8 cellular contexts compared by ENCODE assay signal in genomic region chr19:51107406-51108065, GRCh38. TPM values are rescaled to one million over a fixed set of nuclear protein-coding genes. Genes with fewer than 3 reads are reported as not detected.
DNase-seq lines count a peak whose midpoint lies in the region; ATAC-seq, FAIRE-seq and TF ChIP-seq lines count a peak whose summit lies in the region.

No MANE protein-coding gene starts in this region.

- CTCF ChIA-PET in A673 (lab: Charles Lee), result no interaction called here
- CTCF ChIA-PET in T-cell (lab: Charles Lee), result interaction anchor here in 1 of 2 donors (0.5 kb wide), 1 partner anchor 51 kb away, joined by 5 read pairs; no protein-coding TSS in a partner anchor

- intact Hi-C loops in A673 (cut with micrococcal nuclease; ENCODE audit: unreplicated experiment), result no loop called here

- peaks cover 5% of the 10 kb centered on the region for H3K27me3 ChIP-seq in A673 (replicated peaks; ENCODE audit: insufficient read depth, low read depth, low read length, poor library complexity)

- peak overlapping the region; percentile 69 for H3K27ac ChIP-seq in A673 (ENCODE audit: low read depth, low read length, poor library complexity, severe bottlenecking)

- H3K27ac Mint-ChIP-seq in T-cell (peak overlapping the region; percentile 96 to 99), progenitor cell of endocrine pancreas (peak overlapping the region; percentile 93)

- peaks cover 7% of the 10 kb centered on the region for H3K4me1 ChIP-seq in A673 (ENCODE audit: insufficient read depth, low read length, poor library complexity, severe bottlenecking)

- H3K4me3 ChIP-seq in A673 (ENCODE audit: low read depth, low read length, poor library complexity, severe bottlenecking), result peak overlapping the region; percentile 82
- H3K4me3 ChIP-seq in fibroblast of mammary gland (ENCODE audit: control insufficient read depth, low read depth, low read length), result peak overlapping the region; percentile 89

- H3K9me3 Mint-ChIP-seq in T-cell (no peaks in the 10 kb centered on the region), progenitor cell of endocrine pancreas (ENCODE audit: low read depth) (no peaks in the 10 kb centered on the region)

- H3K9me3 ChIP-seq in A673 (ENCODE audit: low read depth, low read length, poor library complexity, severe bottlenecking), result no peaks in the 10 kb centered on the region

- no peaks in the 10 kb centered on the region for H3K27me3 Mint-ChIP-seq in T-cell
- no peaks in the 10 kb centered on the region for H3K27me3 Mint-ChIP-seq in progenitor cell of endocrine pancreas

- H3K4me1 Mint-ChIP-seq in T-cell (peaks cover 42 to 55% (median 54%) of the 10 kb centered on the region in 3 donors), progenitor cell of endocrine pancreas (ENCODE audit: low read depth) (peaks cover 8% of the 10 kb centered on the region)

- TF ChIP-seq CTCF in A673 (conservative IDR thresholded peaks at IDR 0.05; ENCODE audit: low read depth, low read length), result 0 out of 2 replicates have a peak, but pooled peaks have one; percentile 21
- TF ChIP-seq CTCF in fibroblast of mammary gland (conservative IDR thresholded peaks at IDR 0.05; ENCODE audit: control insufficient read depth, insufficient read depth, low read depth, low read length), result no peak
- TF ChIP-seq CTCF in progenitor cell of endocrine pancreas (IDR thresholded peaks at IDR 0.05; ENCODE audit: unreplicated experiment), result no peak
- TF ChIP-seq CTCF in D721Med (IDR thresholded peaks at IDR 0.05; ENCODE audit: insufficient read depth, missing control alignments), result no peak

- no peaks in the 10 kb centered on the region for H3K36me3 ChIP-seq in A673 (ENCODE audit: insufficient read depth, low read length, poor library complexity, severe bottlenecking)

- DNase-seq in A673 (ENCODE audit: low spot score), result peak; percentile 41
- DNase-seq in T-cell, result peak in 3 of 34 experiments; percentile 5 to 26 (median 14)
- DNase-seq in fibroblast of mammary gland (ENCODE audit: low read depth), result peak; percentile 36
- no peak for DNase-seq in progenitor cell of endocrine pancreas (ENCODE audit: low spot score, unreplicated experiment)
- no peak for DNase-seq in NCI-H510A treated with DMSO at 0.1 percent for 48 hours (lab: John Stamatoyannopoulos, UW)
- no peak for DNase-seq in glomerular visceral epithelial cell (ENCODE audit: extremely low spot score)
- no peak for DNase-seq in D721Med (ENCODE audit: insufficient read length, low spot score)

- BruUV-seq in A673 (replicated peaks; lab: Mats Ljungman, UMichigan), result no TSS peak

- FAIRE-seq in D721Med (lab: Jason Lieb, UNC), result no peak

- ATAC-seq in GM21526 (IDR thresholded peaks at IDR 0.05; ENCODE audit: low FRiP score, unreplicated experiment) (peak; percentile 9), T-cell (replicated peaks in 1 of 4) (no peak)

- peak overlapping the region; percentile 87 to 98 (median 92) for H3K4me3 Mint-ChIP-seq in T-cell
- H3K4me3 Mint-ChIP-seq in progenitor cell of endocrine pancreas (ENCODE audit: low read depth), result peak overlapping the region; percentile 93

- H3K36me3 Mint-ChIP-seq in T-cell (peaks cover 22% of the 10 kb centered on the region), progenitor cell of endocrine pancreas (ENCODE audit: insufficient read depth) (peaks cover 3% of the 10 kb centered on the region)

- POLR2A ChIA-PET in A673 (lab: Charles Lee; ENCODE audit: low non-redundant PET), result no interaction called here
- POLR2A ChIA-PET in T-cell (lab: Charles Lee), result no interaction called here

RNA-seq across cellular contexts. Expression of gene CTU1, which starts 0.7 kb away (rescaled TPM):
- total RNA-seq in A673 (2021) (11.8 and 13.4 TPM in 2 replicates), T-cell (10 to 100 TPM in 3 of 5 donors, 1 to 10 TPM in 2; 3.2 to 18.1 (median 15.9) TPM), progenitor cell of endocrine pancreas (7.4 and 7.8 TPM in 2 replicates)

RNA-seq across cellular contexts. Expression of gene SIGLEC9, which starts 17.2 kb away (rescaled TPM):
- total RNA-seq in A673 (2021), result not detected in 2 replicates
- total RNA-seq in T-cell, result 1 to 10 TPM in 3 of 5 donors, under 1 TPM in 2; 0.73 to 2.6 (median 1.6) TPM
- not detected in 2 replicates for total RNA-seq in progenitor cell of endocrine pancreas

RNA-seq across cellular contexts. Expression of gene KLK14, which starts 24.8 kb away (rescaled TPM):
- total RNA-seq in A673 (2021) (1.0 and 1.2 TPM in 2 replicates), T-cell (under 1 TPM; 0.42 to 0.78 (median 0.70) TPM), progenitor cell of endocrine pancreas (0.62 and 0.89 TPM in 2 replicates)

RNA-seq across cellular contexts. Expression of gene SIGLEC7, which starts 34.6 kb away (rescaled TPM):
- total RNA-seq in A673 (2021), result not detected in 2 replicates
- 1 to 10 TPM in 2 of 5 donors, under 1 TPM in 2, not detected in 1; 0.30 to 3.3 (median 1.0) TPM for total RNA-seq in T-cell
- total RNA-seq in progenitor cell of endocrine pancreas, result not detected in 2 replicates

RNA-seq across cellular contexts. Expression of gene KLK13, which starts 42.6 kb away (rescaled TPM):
- not detected in 2 replicates for total RNA-seq in A673 (2021)
- not detected for total RNA-seq in T-cell
- total RNA-seq in progenitor cell of endocrine pancreas, result 1.1 and 1.6 TPM in 2 replicates

Comparison
In these comparisons a context has a peak if more than half of its experiments do, and no peak if none do; other contexts are left out.
1. DNase-seq: peak in A673 (single experiment) and fibroblast of mammary gland (single experiment); none in progenitor cell of endocrine pancreas (single experiment), NCI-H510A treated with DMSO at 0.1 percent for 48 hours (single experiment), glomerular visceral epithelial cell (single experiment) and D721Med (single experiment).